7 cellular contexts compared by ENCODE assay signal in the genomic region with DNA sequence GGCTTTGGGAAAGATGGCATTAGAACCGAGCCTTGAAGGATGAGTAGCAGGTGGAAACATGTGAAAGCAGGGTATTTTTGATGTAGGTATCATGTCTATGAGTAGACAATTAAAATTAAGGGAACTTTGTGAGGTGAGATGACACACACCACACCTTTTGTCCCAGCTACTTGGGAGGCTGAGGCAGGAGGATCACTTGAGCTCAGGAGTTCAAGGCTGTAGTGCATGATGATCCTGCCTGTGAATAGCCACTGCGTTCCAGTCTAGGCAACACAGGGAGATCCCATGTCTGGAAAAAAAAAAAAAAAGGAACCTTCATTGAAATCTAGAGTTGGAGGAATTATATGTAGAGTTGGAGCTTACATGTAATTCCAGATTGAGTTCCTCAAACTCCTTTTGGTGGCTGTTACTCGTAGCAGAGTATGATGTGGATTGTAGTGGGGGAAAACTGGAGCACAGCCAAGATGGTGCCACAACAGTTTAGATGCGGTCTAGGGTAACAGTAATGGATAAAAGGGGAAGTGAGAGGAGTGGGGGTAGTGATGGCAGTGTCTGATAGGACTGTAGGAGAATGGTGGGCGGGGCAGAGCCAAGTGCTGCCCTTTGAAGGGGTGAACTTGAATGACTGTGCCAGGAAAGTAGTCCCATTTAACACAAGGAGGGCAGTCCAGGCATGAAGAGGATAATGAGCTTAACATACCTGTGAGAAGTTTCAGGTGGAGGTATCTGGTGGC. TPM values are rescaled to one million over a fixed set of nuclear protein-coding genes. Genes with fewer than 3 reads are reported as not detected.
DNase-seq lines count a peak whose midpoint lies in the region; ATAC-seq, FAIRE-seq and TF ChIP-seq lines count a peak whose summit lies in the region.

No MANE protein-coding gene starts in this region.

- TF ChIP-seq CTCF in pancreas (IDR thresholded peaks at IDR 0.05): no peak

- H3K4me1 Mint-ChIP-seq in activated CD4-positive, alpha-beta T cell treated with anti-CD3 and anti-CD28 coated beads, Interleukin-2, amount 10 ng/mL, durations not matched to agents 24 days and 14 days: peaks cover 52% of the 10 kb centered on the region

- no peak for FAIRE-seq in pancreas (lab: Jason Lieb, UNC)

- no peak overlapping the region for H3K27ac ChIP-seq in pancreas

- no peak overlapping the region for H3K4me3 ChIP-seq in pancreas

- no peak overlapping the region for H3K4me3 Mint-ChIP-seq in activated CD4-positive, alpha-beta T cell treated with anti-CD3 and anti-CD28 coated beads, Interleukin-2, amount 10 ng/mL, durations not matched to agents 24 days and 14 days

- peaks cover 8% of the 10 kb centered on the region for H3K9me3 Mint-ChIP-seq in activated CD4-positive, alpha-beta T cell treated with anti-CD3 and anti-CD28 coated beads, Interleukin-2, amount 10 ng/mL, durations not matched to agents 24 days and 14 days

- WGBS in pancreas, 2 donors: 84 to 86% methylated on average over 5 of the region's 5 CpGs

- H3K36me3 Mint-ChIP-seq in activated CD4-positive, alpha-beta T cell treated with anti-CD3 and anti-CD28 coated beads, Interleukin-2, amount 10 ng/mL, durations not matched to agents 24 days and 14 days (ENCODE audit: low read depth): peaks cover 36% of the 10 kb centered on the region

- no peaks in the 10 kb centered on the region for H3K9me3 ChIP-seq in pancreas

- ATAC-seq in GM19328 (IDR thresholded peaks at IDR 0.05; ENCODE audit: unreplicated experiment) (peak; percentile 72), HG02943 (IDR thresholded peaks at IDR 0.05; ENCODE audit: low read depth, unreplicated experiment) (peak; percentile 78), pancreas (peak in 3 of 4 donors; percentile 14 to 47 (median 42))

- no peaks in the 10 kb centered on the region for H3K27me3 Mint-ChIP-seq in activated CD4-positive, alpha-beta T cell treated with anti-CD3 and anti-CD28 coated beads, Interleukin-2, amount 10 ng/mL, durations not matched to agents 24 days and 14 days

- H3K27me3 ChIP-seq in pancreas: no peaks in the 10 kb centered on the region

- H3K27ac Mint-ChIP-seq in activated CD4-positive, alpha-beta T cell treated with anti-CD3 and anti-CD28 coated beads, Interleukin-2, amount 10 ng/mL, durations not matched to agents 24 days and 14 days: no peak overlapping the region

- no peaks in the 10 kb centered on the region for H3K36me3 ChIP-seq in pancreas

- intact Hi-C loops in pancreas (cut with DNase I): no loop called here
- intact Hi-C loops in activated CD4-positive, alpha-beta T cell treated with anti-CD3 and anti-CD28 coated beads, Interleukin-2, amount 10 ng/mL, durations not matched to agents 24 days and 14 days (cut with micrococcal nuclease): no loop called here

- peak; percentile 94 for DNase-seq in NOMO-1 treated with dmso at 0.1 percent for 144 hours (lab: John Stamatoyannopoulos, UW; ENCODE audit: unreplicated experiment)
- no peak for DNase-seq in pancreas
- DNase-seq in ecto neural progenitor cell (ENCODE audit: low spot score): no peak
- no peak for DNase-seq in NCI-H128 (lab: John Stamatoyannopoulos, UW; ENCODE audit: unreplicated experiment)
- no peak for DNase-seq in activated CD4-positive, alpha-beta T cell treated with anti-CD3 and anti-CD28 coated beads, Interleukin-2, amount 10 ng/mL, durations not matched to agents 24 days and 14 days

- no peaks in the 10 kb centered on the region for H3K4me1 ChIP-seq in pancreas

RNA-seq across cellular contexts. Expression of a gene that starts 17.4 kb away (rescaled TPM):
- 1 to 10 TPM in 5 of 6 donors, under 1 TPM in 1; 0.94 to 5.8 (median 2.4) TPM for total RNA-seq in pancreas
- under 1 TPM; 0.68 to 0.70 TPM for polyA plus RNA-seq in pancreas
- total RNA-seq in activated CD4-positive, alpha-beta T cell treated with anti-CD3 and anti-CD28 coated beads, Interleukin-2, amount 10 ng/mL, durations not matched to agents 24 days and 14 days: 135 and 138 TPM in 2 replicates

Comparison
In these comparisons a context has a peak if more than half of its experiments do, and no peak if none do; other contexts are left out.
1. RNA of a gene that starts 17.4 kb away (total RNA-seq): 135 to 138 TPM in activated CD4-positive, alpha-beta T cell treated with anti-CD3 and anti-CD28 coated beads, Interleukin-2, amount 10 ng/mL, durations not matched to agents 24 days and 14 days; 0.94 to 5.8 TPM in pancreas; every median in the first group is over 10 times any median in the second.
2. Peak in every context shown above with its lines, with median percentiles within 50 percentile points of each other: ATAC-seq.